In the genomic region with DNA sequence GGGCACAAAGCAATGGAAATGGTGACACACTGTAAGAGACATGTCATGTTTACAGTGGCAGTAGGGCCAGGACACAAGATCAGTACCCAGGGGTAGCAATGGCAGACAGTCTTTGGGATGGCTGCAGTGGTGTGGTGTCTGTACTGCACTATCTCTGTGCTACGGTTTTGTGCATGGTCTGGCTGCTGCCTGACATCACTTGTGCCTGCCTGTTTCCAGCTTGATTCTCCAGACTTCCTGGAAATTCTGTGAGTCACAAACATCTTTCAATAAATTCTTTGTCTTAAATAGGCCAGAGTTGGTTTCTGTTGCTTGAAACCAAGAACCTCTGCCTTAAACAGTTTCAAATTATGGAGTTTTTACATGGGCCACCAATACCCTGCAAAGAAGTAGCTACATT, we compare ENCODE assay signal across 9 cellular contexts.
DNase-seq lines count a peak whose midpoint lies in the region; ATAC-seq, FAIRE-seq and TF ChIP-seq lines count a peak whose summit lies in the region.
"Had no signal": no experiment of that assay in that cellular context is flagged by ENCODE, and none has a peak within 500 bp of the region (broad histone marks: within the 10 kb centered on the region; RNA-seq: fewer than 3 reads in every experiment).

No MANE protein-coding gene starts in this region.

- peaks cover 7% of the 10 kb centered on the region for H3K4me1 ChIP-seq in mammary epithelial cell (ENCODE audit: insufficient read depth, low read length)

- H2AFZ ChIP-seq in mammary epithelial cell (ENCODE audit: low read depth, low read length) = peak overlapping the region; percentile 70

- H3K27ac ChIP-seq in mammary epithelial cell (ENCODE audit: insufficient read depth, low read depth, low read length) = peak overlapping the region; percentile 45

- WGBS in mammary epithelial cell (ENCODE audit: low coverage, missing lambda C conversion rate) = 14% methylated on average over 1 of the region's 1 CpG

- in situ Hi-C loops in mammary epithelial cell (cut with MboI; ENCODE audit: low sequenced_read_pairs in 2 of 2) = no loop called here

- intact Hi-C loops in Right ventricle myocardium inferior (cut with DNase I) = no loop called here
- intact Hi-C loops in cardiac septum (cut with DNase I) = no loop called here
- intact Hi-C loops in mammary epithelial cell (cut with micrococcal nuclease) = no loop called here

- dilution Hi-C loops in mammary epithelial cell (cut with HindIII; ENCODE audit: low sequenced_read_pairs) = no loop called here

- CTCF ChIA-PET in mammary epithelial cell (lab: Charles Lee; ENCODE audit: low non-redundant PET) = no interaction called here

- H3K79me2 ChIP-seq in mammary epithelial cell (ENCODE audit: insufficient read depth, low read length) = no peaks in the 10 kb centered on the region

- DNase-seq in Right ventricle myocardium inferior (ENCODE audit: missing footprints) = no peak
- no peak for DNase-seq in cardiac septum (ENCODE audit: low spot score)
- DNase-seq in mammary epithelial cell = peak; percentile 75
- DNase-seq in islet precursor cell = peak; percentile 78
- peak; percentile 13 for DNase-seq in urothelium cell line (ENCODE audit: low spot score)
- no peak for DNase-seq in HuH-7.5 (ENCODE audit: low spot score)
- DNase-seq: CD8-positive, alpha-beta T cell had no signal

- ATAC-seq in Right ventricle myocardium inferior = peak; percentile 91
- ATAC-seq in GM18909 (IDR thresholded peaks at IDR 0.05; ENCODE audit: poor library complexity, unreplicated experiment) = no peak
- ATAC-seq in GM19395 (IDR thresholded peaks at IDR 0.05; ENCODE audit: unreplicated experiment) = no peak
- ATAC-seq: CD8-positive, alpha-beta T cell had no signal

- FAIRE-seq in urothelium cell line (lab: Jason Lieb, UNC) = no peak

- H3K4me2 ChIP-seq in mammary epithelial cell (ENCODE audit: insufficient read depth, low read depth, low read length) = no peak overlapping the region

- no peaks in the 10 kb centered on the region for H3K27me3 ChIP-seq in mammary epithelial cell (ENCODE audit: insufficient read depth, low read length)

- no peaks in the 10 kb centered on the region for H3K9me3 ChIP-seq in mammary epithelial cell (replicated peaks; ENCODE audit: insufficient read depth, low read length)

- no peaks in the 10 kb centered on the region for H3K36me3 ChIP-seq in mammary epithelial cell (ENCODE audit: insufficient read depth, low read length)

- no peaks in the 10 kb centered on the region for H4K20me1 ChIP-seq in mammary epithelial cell (ENCODE audit: insufficient read depth, low read length)

- no peak for TF ChIP-seq CTCF in mammary epithelial cell (conservative IDR thresholded peaks at IDR 0.05 in 1 of 2, IDR thresholded peaks at IDR 0.05 in 1 of 2; ENCODE audit: extremely low read depth in 1 of 2, insufficient read depth in 1 of 2, low read depth in 1 of 2, low read length in 2 of 2)

- H3K9ac ChIP-seq in mammary epithelial cell (ENCODE audit: insufficient read depth, low read length) = no peak overlapping the region

- no TSS peak for BruUV-seq in mammary epithelial cell (replicated peaks; lab: Mats Ljungman, UMichigan)

- no peak overlapping the region for H3K4me3 ChIP-seq in mammary epithelial cell (replicated peaks in 1 of 3; ENCODE audit: insufficient read depth in 1 of 3, low read depth in 2 of 3, low read length in 3 of 3)

Comparison
In these comparisons a context has a peak if more than half of its experiments do, and no peak if none do; other contexts are left out.
1. DNase-seq: peak in mammary epithelial cell (single experiment), islet precursor cell (single experiment) and urothelium cell line (single experiment); none in Right ventricle myocardium inferior (single experiment), cardiac septum (single experiment) and HuH-7.5 (single experiment).